7 cellular contexts compared by ENCODE assay signal in the genomic region with DNA sequence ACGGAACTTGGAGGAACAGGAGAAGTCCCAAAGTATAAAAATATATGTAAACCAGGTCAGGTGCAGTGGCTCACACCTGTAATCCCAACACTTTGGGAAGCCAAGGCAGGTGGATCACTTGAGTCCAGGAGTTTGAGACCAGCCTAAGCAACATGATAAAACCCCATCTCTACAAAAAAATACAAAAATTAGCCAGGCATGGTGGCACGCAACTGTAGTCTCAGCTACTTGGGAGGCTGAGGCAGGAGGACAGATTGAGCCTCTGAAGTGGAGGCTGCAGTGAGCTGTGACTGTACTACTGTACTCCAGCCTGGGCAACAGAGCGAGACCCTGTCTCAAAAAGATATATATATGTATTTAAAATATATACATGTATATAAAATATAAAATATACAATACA.
DNase-seq lines count a peak whose midpoint lies in the region; ATAC-seq and TF ChIP-seq lines count a peak whose summit lies in the region.
"Not testable (repeated sequence)": the region's sequence is repeated elsewhere in the genome, so short reads cannot be mapped to it uniquely, and the experiment has no call there.

No MANE protein-coding gene starts in this region.

- not testable (repeated sequence) for H3K27me3 ChIP-seq in PC-9 (ENCODE audit: insufficient read depth, low read depth); cardiac muscle cell; layer of hippocampus (ENCODE audit: control insufficient read depth, insufficient read depth, low read length); psoas muscle (ENCODE audit: insufficient read depth in 3 of 3, low read length in 2 of 3); subcutaneous abdominal adipose tissue (ENCODE audit: control insufficient read depth in 5 of 5, insufficient read depth in 4 of 5, low read length in 5 of 5); uterus

- peaks cover 90% of the 10 kb centered on the region for H3K4me1 ChIP-seq in PC-9 (replicated peaks; ENCODE audit: insufficient read depth)
- H3K4me1 ChIP-seq in cardiac muscle cell (ENCODE audit: low read depth) = peaks cover 41% of the 10 kb centered on the region
- H3K4me1 ChIP-seq in psoas muscle = peaks cover 88% of the 10 kb centered on the region
- H3K4me1 ChIP-seq in subcutaneous abdominal adipose tissue (ENCODE audit: control insufficient read depth in 5 of 5, insufficient read depth in 5 of 5, low read length in 5 of 5) = peaks cover 13 to 85% (median 62%) of the 10 kb centered on the region in 5 donors
- not testable (repeated sequence) for H3K4me1 ChIP-seq in uterus

- CTCF ChIA-PET in PC-9 (lab: Charles Lee) = not testable (repeated sequence)

- H2AFZ ChIP-seq in PC-9 = not testable (repeated sequence)

- not testable (repeated sequence) for DNase-seq in PC-9; coronary artery (ENCODE audit: low spot score); cardiac muscle cell (ENCODE audit: low read depth in 1 of 2, low spot score in 1 of 2); psoas muscle; uterus

- not testable (repeated sequence) for H4K20me1 ChIP-seq in PC-9 (ENCODE audit: insufficient read depth)

- H3K9me3 ChIP-seq in PC-9 (ENCODE audit: insufficient read depth, low read depth); cardiac muscle cell (ENCODE audit: low read depth); psoas muscle; subcutaneous abdominal adipose tissue (ENCODE audit: control insufficient read depth in 5 of 5, low read length in 5 of 5); uterus: not testable (repeated sequence)

- H3K36me3 ChIP-seq in PC-9 (ENCODE audit: low read depth); cardiac muscle cell; psoas muscle (ENCODE audit: insufficient read depth in 1 of 2, low read depth in 1 of 2); subcutaneous abdominal adipose tissue (ENCODE audit: control insufficient read depth in 5 of 5, insufficient read depth in 5 of 5, low read length in 5 of 5); uterus: not testable (repeated sequence)

- H3K79me2 ChIP-seq in PC-9 (ENCODE audit: low read depth) = not testable (repeated sequence)

- ATAC-seq in psoas muscle = not testable (repeated sequence)

- not testable (repeated sequence) for TF ChIP-seq POLR2A in uterus (IDR thresholded peaks at IDR 0.05)

- POLR2A ChIA-PET in PC-9 (lab: Charles Lee; ENCODE audit: unreplicated experiment) = not testable (repeated sequence)

- peak overlapping the region in 1 of 5 donors; percentile 18 for H3K9ac ChIP-seq in subcutaneous abdominal adipose tissue (ENCODE audit: low read length in 5 of 5)

- BruUV-seq in PC-9 (replicated peaks; lab: Mats Ljungman, UMichigan) = not testable (repeated sequence)

- H3F3A ChIP-seq in PC-9 (ENCODE audit: insufficient read depth, low read depth) = peaks cover 60% of the 10 kb centered on the region

- H3K4me3 ChIP-seq in PC-9; coronary artery; cardiac muscle cell; psoas muscle; subcutaneous abdominal adipose tissue (ENCODE audit: low read depth in 1 of 5, low read length in 5 of 5); uterus: not testable (repeated sequence)

- not testable (repeated sequence) for TF ChIP-seq CTCF in PC-9 (conservative IDR thresholded peaks at IDR 0.05); coronary artery (IDR thresholded peaks at IDR 0.05); cardiac muscle cell (IDR thresholded peaks at IDR 0.05; ENCODE audit: low read depth, low read length); psoas muscle (IDR thresholded peaks at IDR 0.05); uterus (IDR thresholded peaks at IDR 0.05)

- peak overlapping the region; percentile 63; the same call in 1 of the 2 replicates for H3K4me2 ChIP-seq in PC-9

- intact Hi-C loops in PC-9 (cut with micrococcal nuclease; ENCODE audit: unreplicated experiment); psoas muscle (cut with DNase I); uterus (cut with DNase I; ENCODE audit: low total_unique reads): not testable (repeated sequence)

- WGBS in psoas muscle, 3 donors = 94 to 96% (median 95%) methylated on average over 3 of the region's 3 CpGs

- H3K9me2 ChIP-seq in PC-9 (ENCODE audit: insufficient read depth) = not testable (repeated sequence)

- not testable (repeated sequence) for H3K27ac ChIP-seq in PC-9
- H3K27ac ChIP-seq in coronary artery = peak overlapping the region; percentile 85 to 94
- H3K27ac ChIP-seq in cardiac muscle cell = peak overlapping the region; percentile 70
- H3K27ac ChIP-seq in layer of hippocampus (ENCODE audit: low read depth, low read length) = peak overlapping the region; percentile 69
- H3K27ac ChIP-seq in psoas muscle = peak overlapping the region; percentile 99
- H3K27ac ChIP-seq in subcutaneous abdominal adipose tissue (ENCODE audit: low read depth, low read length) = peak overlapping the region; percentile 69
- H3K27ac ChIP-seq in uterus = peak overlapping the region; percentile 73 to 94
